ENCODE assay signal across 13 cellular contexts in genomic region chr6:151440498-151440897, GRCh38. TPM values are rescaled to one million over a fixed set of nuclear protein-coding genes. Genes with fewer than 3 reads are reported as not detected.
DNase-seq lines count a peak whose midpoint lies in the region; ATAC-seq, FAIRE-seq and TF ChIP-seq lines count a peak whose summit lies in the region.
"Had no signal": no experiment of that assay in that cellular context is flagged by ENCODE, and none has a peak within 500 bp of the region (broad histone marks: within the 10 kb centered on the region; RNA-seq: fewer than 3 reads in every experiment).

No MANE protein-coding gene starts in this region.

- no peak overlapping the region for H3K4me3 Mint-ChIP-seq in activated naive CD8-positive, alpha-beta T cell
- no peak overlapping the region for H3K4me3 Mint-ChIP-seq in activated naive CD8-positive, alpha-beta T cell treated with anti-CD3 and anti-CD28 coated beads for 36 hours
- no peak overlapping the region for H3K4me3 Mint-ChIP-seq in CD8-positive, alpha-beta memory T cell
- H3K4me3 Mint-ChIP-seq: effector memory CD8-positive, alpha-beta T cell had no signal

- CTCF ChIA-PET in CD8-positive, alpha-beta memory T cell (lab: Charles Lee), result interaction anchor here (0.7 to 1.1 kb wide), 3 partner anchors 8 to 50 kb away, joined by 3 to 5 read pairs (median 4); partner anchors contain the start of gene ZBTB2

- peak overlapping the region; percentile 66 for H3K27ac Mint-ChIP-seq in activated naive CD8-positive, alpha-beta T cell
- no peak overlapping the region for H3K27ac Mint-ChIP-seq in activated naive CD8-positive, alpha-beta T cell treated with anti-CD3 and anti-CD28 coated beads for 36 hours
- H3K27ac Mint-ChIP-seq in CD8-positive, alpha-beta memory T cell, result peak overlapping the region in 3 of 8 donors; percentile 11 to 53 (median 24)

- no peak for FAIRE-seq in urothelium cell line (lab: Jason Lieb, UNC)

- H3K9me3 Mint-ChIP-seq in activated naive CD8-positive, alpha-beta T cell (ENCODE audit: low read depth), result no peaks in the 10 kb centered on the region
- no peaks in the 10 kb centered on the region for H3K9me3 Mint-ChIP-seq in activated naive CD8-positive, alpha-beta T cell treated with anti-CD3 and anti-CD28 coated beads for 36 hours
- H3K9me3 Mint-ChIP-seq in CD8-positive, alpha-beta memory T cell, result no peaks in the 10 kb centered on the region
- H3K9me3 Mint-ChIP-seq: effector memory CD8-positive, alpha-beta T cell had no signal

- POLR2A ChIA-PET in CD8-positive, alpha-beta memory T cell (lab: Charles Lee), result no interaction called here

- peak overlapping the region; percentile 38 for H3K4me3 ChIP-seq in thoracic aorta
- no peak overlapping the region for H3K4me3 ChIP-seq in CD8-positive, alpha-beta memory T cell (ENCODE audit: low read length)
- H3K4me3 ChIP-seq: SJSA1 had no signal

- H3K27me3 ChIP-seq in thoracic aorta (replicated peaks; ENCODE audit: insufficient read depth), result no peaks in the 10 kb centered on the region
- H3K27me3 ChIP-seq in CD8-positive, alpha-beta memory T cell (ENCODE audit: insufficient read depth, low read length, poor library complexity, severe bottlenecking), result no peaks in the 10 kb centered on the region
- H3K27me3 ChIP-seq: SJSA1 had no signal

- ATAC-seq in GM21786 (IDR thresholded peaks at IDR 0.05; ENCODE audit: unreplicated experiment), result peak; percentile 67
- peak; percentile 50 for ATAC-seq in HG03520 (IDR thresholded peaks at IDR 0.05; ENCODE audit: unreplicated experiment)
- no peak for ATAC-seq in thoracic aorta (ENCODE audit: insufficient number of reproducible peaks, low FRiP score, low read depth)

- H3K4me1 Mint-ChIP-seq in activated naive CD8-positive, alpha-beta T cell (ENCODE audit: low read depth), result peaks cover 38% of the 10 kb centered on the region
- H3K4me1 Mint-ChIP-seq in activated naive CD8-positive, alpha-beta T cell treated with anti-CD3 and anti-CD28 coated beads for 36 hours, result peaks cover 24% of the 10 kb centered on the region
- H3K4me1 Mint-ChIP-seq in CD8-positive, alpha-beta memory T cell, result peaks cover 28 to 70% (median 32%) of the 10 kb centered on the region in 3 donors

- no peaks in the 10 kb centered on the region for H3K27me3 Mint-ChIP-seq in activated naive CD8-positive, alpha-beta T cell
- no peaks in the 10 kb centered on the region for H3K27me3 Mint-ChIP-seq in activated naive CD8-positive, alpha-beta T cell treated with anti-CD3 and anti-CD28 coated beads for 36 hours
- H3K27me3 Mint-ChIP-seq in CD8-positive, alpha-beta memory T cell, result no peaks in the 10 kb centered on the region
- H3K27me3 Mint-ChIP-seq: effector memory CD8-positive, alpha-beta T cell had no signal

- H3K36me3 ChIP-seq in thoracic aorta, result no peaks in the 10 kb centered on the region
- peaks cover 3% of the 10 kb centered on the region for H3K36me3 ChIP-seq in CD8-positive, alpha-beta memory T cell (ENCODE audit: insufficient read depth, low read length)

- no peak for TF ChIP-seq CTCF in thoracic aorta (IDR thresholded peaks at IDR 0.05)

- peaks cover 6% of the 10 kb centered on the region for H3K36me3 Mint-ChIP-seq in activated naive CD8-positive, alpha-beta T cell
- peaks cover 5% of the 10 kb centered on the region for H3K36me3 Mint-ChIP-seq in activated naive CD8-positive, alpha-beta T cell treated with anti-CD3 and anti-CD28 coated beads for 36 hours
- H3K36me3 Mint-ChIP-seq in CD8-positive, alpha-beta memory T cell, result peaks cover 0 to 44% (median 9%) of the 10 kb centered on the region in 3 donors

- H3K4me1 ChIP-seq in thoracic aorta (ENCODE audit: control insufficient read depth in 1 of 2, low read depth in 2 of 2), result peaks cover 32 to 85% of the 10 kb centered on the region in 2 donors
- H3K4me1 ChIP-seq in CD8-positive, alpha-beta memory T cell (ENCODE audit: insufficient read depth, low read length), result peaks cover 17% of the 10 kb centered on the region

- H3K9me3 ChIP-seq in thoracic aorta, result no peaks in the 10 kb centered on the region
- H3K9me3 ChIP-seq in CD8-positive, alpha-beta memory T cell (ENCODE audit: low read length), result no peaks in the 10 kb centered on the region
- H3K9me3 ChIP-seq: SJSA1 had no signal

- H3K27ac ChIP-seq in thoracic aorta, result peak overlapping the region; percentile 37 to 53
- no peak overlapping the region for H3K27ac ChIP-seq in CD8-positive, alpha-beta memory T cell (ENCODE audit: low read depth, low read length)
- H3K27ac ChIP-seq: SJSA1 had no signal

- no peak for DNase-seq in activated naive CD8-positive, alpha-beta T cell treated with anti-CD3 and anti-CD28 coated beads for 36 hours
- DNase-seq in thoracic aorta (ENCODE audit: low spot score), result no peak
- no peak for DNase-seq in urothelium cell line (ENCODE audit: low spot score)
- DNase-seq in stimulated activated CD4-positive, alpha-beta T cell treated with anti-CD3 and anti-CD28 coated beads, Interleukin-1b, Interleukin-23, amount 100 ng/mL, for 48 hours, result no peak
- no peak for DNase-seq in CD8-positive, alpha-beta memory T cell
- DNase-seq: effector memory CD8-positive, alpha-beta T cell; glutamatergic neuron; NCI-H524 treated with DMSO at 0.1 percent for 48 hours had no signal

RNA-seq across cellular contexts. Expression of gene RMND1, which starts 11.4 kb away (rescaled TPM):
- total RNA-seq in activated naive CD8-positive, alpha-beta T cell treated with anti-CD3 and anti-CD28 coated beads for 36 hours, result 10 to 100 TPM; 25.9 to 28.4 TPM
- 10 to 100 TPM; 20.7 to 21.2 TPM for total RNA-seq in thoracic aorta
- 10 to 100 TPM; 24.5 to 25.6 TPM for total RNA-seq in CD8-positive, alpha-beta memory T cell
- 10.4 TPM for polyA plus RNA-seq in CD8-positive, alpha-beta memory T cell

RNA-seq across cellular contexts. Expression of gene ZBTB2, which starts 49.1 kb away (rescaled TPM):
- 10 to 100 TPM; 26.8 to 28.2 TPM for total RNA-seq in activated naive CD8-positive, alpha-beta T cell treated with anti-CD3 and anti-CD28 coated beads for 36 hours
- 1 to 10 TPM; 5.3 to 8.4 TPM for total RNA-seq in thoracic aorta
- 10 to 100 TPM; 23.4 to 24.3 TPM for total RNA-seq in CD8-positive, alpha-beta memory T cell
- polyA plus RNA-seq in CD8-positive, alpha-beta memory T cell, result 24.0 TPM

RNA-seq across cellular contexts. Expression of gene CCDC170, which starts 53.3 kb away (rescaled TPM):
- total RNA-seq in activated naive CD8-positive, alpha-beta T cell treated with anti-CD3 and anti-CD28 coated beads for 36 hours, result not detected
- total RNA-seq in thoracic aorta, result 1 to 10 TPM in 1 of 2 donors, under 1 TPM in 1; 0.81 to 1.5 TPM
- not detected for total RNA-seq in CD8-positive, alpha-beta memory T cell
- polyA plus RNA-seq in CD8-positive, alpha-beta memory T cell, result not detected
- total RNA-seq: lung microvascular endothelial cell had no signal
